ENCODE assay signal across 8 cellular contexts in the genomic region with DNA sequence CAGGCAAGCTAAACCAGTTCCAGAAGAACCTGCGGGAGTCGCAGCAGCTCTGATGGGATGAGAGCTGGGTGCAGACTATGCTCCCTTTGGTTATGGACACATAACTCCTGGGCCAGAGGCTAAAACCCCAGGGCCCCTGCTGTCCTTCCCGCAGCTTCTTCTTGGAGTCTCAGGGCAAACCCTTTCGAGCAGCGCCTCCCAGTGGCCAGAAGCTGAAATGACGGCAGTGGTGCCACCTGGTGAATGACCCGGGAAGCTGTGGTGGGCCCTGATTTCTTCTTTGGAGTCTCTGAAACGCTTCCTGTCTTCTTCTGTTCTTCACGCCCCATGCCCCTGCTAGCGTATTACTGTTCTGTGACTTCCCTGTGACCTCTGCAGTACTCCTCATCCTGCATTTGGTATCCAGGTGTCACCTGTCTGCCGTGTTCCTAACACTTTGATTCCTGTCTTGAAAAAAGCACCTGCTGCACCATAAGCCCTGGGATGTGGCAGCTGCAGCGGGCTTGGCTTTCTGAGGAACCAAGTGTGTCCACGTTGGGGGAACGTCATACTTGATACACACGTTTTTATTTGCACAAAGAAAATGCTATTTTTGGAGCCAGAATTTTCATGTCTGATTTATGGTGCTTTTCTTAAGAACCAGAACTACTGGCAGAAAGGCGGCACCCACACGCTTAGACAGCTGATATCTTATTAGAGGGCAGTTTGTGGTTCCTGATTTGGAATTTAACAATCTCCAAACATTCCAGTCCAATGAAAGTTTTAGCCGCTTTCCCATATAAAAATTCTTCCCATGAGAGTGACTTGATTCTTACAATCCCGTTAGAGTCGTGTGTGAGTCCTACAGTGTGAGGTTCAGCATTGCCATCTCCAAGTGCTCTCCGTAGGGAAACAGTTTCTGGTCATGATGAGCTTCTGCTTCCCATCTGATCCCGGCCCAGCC. TPM values are rescaled to one million over a fixed set of nuclear protein-coding genes. Genes with fewer than 3 reads are reported as not detected.
DNase-seq lines count a peak whose midpoint lies in the region; ATAC-seq, FAIRE-seq and TF ChIP-seq lines count a peak whose summit lies in the region.
"Not testable (repeated sequence)": the region's sequence is repeated elsewhere in the genome, so short reads cannot be mapped to it uniquely, and the experiment has no call there.

No MANE protein-coding gene starts in this region.

- 47% methylated on average over 18 of the region's 22 CpGs for WGBS in SK-N-SH (ENCODE audit: low lambda C conversion rate)

- H3K36me3 Mint-ChIP-seq in central memory CD8-positive, alpha-beta T cell (ENCODE audit: insufficient read depth) = not testable (repeated sequence)

- POLR2A ChIA-PET in SK-N-SH (lab: Yijun Ruan, JAX) = not testable (repeated sequence)

- H3K9ac ChIP-seq in SK-N-SH = not testable (repeated sequence)

- not testable (repeated sequence) for H3K9me3 ChIP-seq in SK-N-SH

- CTCF ChIA-PET in SK-N-SH (lab: Yijun Ruan, JAX) = interaction anchor here (0.6 to 2.6 kb wide), 4 partner anchors 12 to 126 kb away, joined by 3 to 17 read pairs (median 4); no protein-coding TSS in a partner anchor

- FAIRE-seq in D721Med (lab: Jason Lieb, UNC) = not testable (repeated sequence)

- not testable (repeated sequence) for H3K9me2 ChIP-seq in SK-N-SH

- not testable (repeated sequence) for H3K27ac Mint-ChIP-seq in central memory CD8-positive, alpha-beta T cell (ENCODE audit: low read depth)

- not testable (repeated sequence) for H3K9me3 Mint-ChIP-seq in central memory CD8-positive, alpha-beta T cell

- peak; percentile 54 for TF ChIP-seq RAD21 in SK-N-SH (IDR thresholded peaks at IDR 0.05; ENCODE audit: low read length)

- H3K27me3 ChIP-seq in SK-N-SH (ENCODE audit: insufficient read depth) = not testable (repeated sequence)

- H3F3A ChIP-seq in SK-N-SH (replicated peaks; ENCODE audit: insufficient read depth) = not testable (repeated sequence)

- H3K36me3 ChIP-seq in SK-N-SH (replicated peaks in 1 of 2; ENCODE audit: control insufficient read depth in 1 of 2, insufficient read depth in 2 of 2, low read length in 1 of 2) = not testable (repeated sequence)

- peak; percentile 49 for TF ChIP-seq CTCF in D721Med (IDR thresholded peaks at IDR 0.05; ENCODE audit: insufficient read depth, missing control alignments)
- peak; percentile 81 for TF ChIP-seq CTCF in LNCAP (IDR thresholded peaks at IDR 0.05)
- TF ChIP-seq CTCF in SK-N-SH (IDR thresholded peaks at IDR 0.05) = peak; percentile 76
- TF ChIP-seq CTCF in retinal pigment epithelial cell (conservative IDR thresholded peaks at IDR 0.05; ENCODE audit: low read depth, low read length) = peak; percentile 64

- not testable (repeated sequence) for H4K20me1 ChIP-seq in SK-N-SH (ENCODE audit: insufficient read depth)

- not testable (repeated sequence) for H3K4me1 ChIP-seq in SK-N-SH (ENCODE audit: control insufficient read depth in 1 of 2, insufficient read depth in 2 of 2, low read depth in 1 of 2, low read length in 1 of 2)

- TF ChIP-seq EP300 in SK-N-SH (IDR thresholded peaks at IDR 0.05; ENCODE audit: borderline replicate concordance in 1 of 2, low read depth in 1 of 2, low read length in 1 of 2) = not testable (repeated sequence)

- H3K4me3 ChIP-seq in SK-N-SH (ENCODE audit: low read depth in 2 of 2, low read length in 1 of 2) = peak overlapping the region in 1 of 2 experiments; percentile 41; a peak in 1 of 4 replicates
- not testable (repeated sequence) for H3K4me3 ChIP-seq in retinal pigment epithelial cell (ENCODE audit: low read length)

- peaks cover 11% of the 10 kb centered on the region for H3K4me1 Mint-ChIP-seq in central memory CD8-positive, alpha-beta T cell

- not testable (repeated sequence) for H3K4me2 ChIP-seq in SK-N-SH

- not testable (repeated sequence) for H3K4me3 Mint-ChIP-seq in central memory CD8-positive, alpha-beta T cell

- not testable (repeated sequence) for H2AFZ ChIP-seq in SK-N-SH (ENCODE audit: low read depth)

- H3K27ac ChIP-seq in SK-N-SH (ENCODE audit: low read depth in 2 of 2, low read length in 1 of 2) = not testable (repeated sequence)

- ATAC-seq in central memory CD8-positive, alpha-beta T cell (replicated peaks; ENCODE audit: extremely low read depth, poor library complexity, severe bottlenecking) = not testable (repeated sequence)

- not testable (repeated sequence) for DNase-seq in D721Med (ENCODE audit: insufficient read length, low spot score); SK-N-SH; retinal pigment epithelial cell (ENCODE audit: low read depth)
- DNase-seq in activated T-cell treated with anti-CD3 and anti-CD28 coated beads for 1 hour (ENCODE audit: low read depth) (peak; percentile 55), iris pigment epithelial cell (ENCODE audit: low read depth) (peak; percentile 43)
- DNase-seq in central memory CD8-positive, alpha-beta T cell (ENCODE audit: low spot score in 2 of 2) = peak; percentile 60 to 71
- DNase-seq in stimulated activated naive CD4-positive, alpha-beta T cell (lab: John Stamatoyannopoulos, UW) = peak; percentile 41 to 77 (median 66)

- H3K79me2 ChIP-seq in SK-N-SH (ENCODE audit: insufficient read depth) = not testable (repeated sequence)

- H3K27me3 Mint-ChIP-seq in central memory CD8-positive, alpha-beta T cell = not testable (repeated sequence)

TF ChIP-seq in SK-N-SH, 30 proteins besides CTCF, POLR2A, EP300 and RAD21:
- TF ChIP-seq SMC3 (IDR thresholded peaks at IDR 0.05; ENCODE audit: low read depth, low read length) = peak; percentile 47
TF ChIP-seq in SK-N-SH: peak in this region for 1; not testable (repeated sequence) for 29.

RNA-seq across cellular contexts. Expression of a gene that starts 4.5 kb away (rescaled TPM):
- not detected in 2 replicates for polyA plus RNA-seq in SK-N-SH (2012; rRNA removed)
- polyA plus RNA-seq in SK-N-SH (2012; cell fraction: cytosol; rRNA removed) = not detected in 2 replicates
- polyA plus RNA-seq in SK-N-SH (2012; cell fraction: nucleus; rRNA removed) = 0.02 and 0.04 TPM in 2 replicates
